Comparison of ENCODE assay signal across 1 cellular context in genomic region chr22:37794376-37794775, GRCh38.
TF ChIP-seq lines count a peak whose summit lies in the region.

No MANE protein-coding gene starts in this region.

TF ChIP-seq in HepG2, 621 proteins besides CTCF, POLR2A, EP300 and RAD21:
- TF ChIP-seq MLLT10 (CRISPR knock-in tag; IDR thresholded peaks at IDR 0.05) (no peak), ZNF790 (CRISPR knock-in tag; IDR thresholded peaks at IDR 0.05; ENCODE audit: borderline replicate concordance) (no peak), ZBTB43 (CRISPR knock-in tag; conservative IDR thresholded peaks at IDR 0.05) (no peak), PPARG (CRISPR knock-in tag; conservative IDR thresholded peaks at IDR 0.05) (peak; percentile 91), ZNF180 (CRISPR knock-in tag; IDR thresholded peaks at IDR 0.05; ENCODE audit: borderline replicate concordance, low read depth) (no peak), NFRKB (IDR thresholded peaks at IDR 0.05) (no peak), YY1 (IDR thresholded peaks at IDR 0.05; ENCODE audit: insufficient read depth, insufficient replicate concordance, low read depth, low read length) (peak; percentile 55), MAX (IDR thresholded peaks at IDR 0.05) (no peak), RXRB (CRISPR knock-in tag; IDR thresholded peaks at IDR 0.05; ENCODE audit: borderline replicate concordance) (peak; percentile 81), ZNF770 (CRISPR knock-in tag; IDR thresholded peaks at IDR 0.05) (peak; percentile 64)
